Comparison of ENCODE assay signal across 10 cellular contexts in genomic region chr7:34096135-34096775, GRCh38.
A peak's percentile ranks its signal among the peaks of the same experiment; 100 is the strongest.
DNase-seq lines count a peak whose midpoint lies in the region; ATAC-seq and TF ChIP-seq lines count a peak whose summit lies in the region.
"Had no signal": no experiment of that assay in that cellular context is flagged by ENCODE, and none has a peak within 500 bp of the region (broad histone marks: within the 10 kb centered on the region; RNA-seq: fewer than 3 reads in every experiment).

No MANE protein-coding gene starts in this region.

- TF ChIP-seq CTCF in HFF-Myc (IDR thresholded peaks at IDR 0.05; ENCODE audit: low read depth, low read length, missing control alignments) (no peak), astrocyte of the spinal cord (IDR thresholded peaks at IDR 0.05; ENCODE audit: low read depth, low read length) (no peak)

- H3K9me3 ChIP-seq in subcutaneous abdominal adipose tissue (ENCODE audit: control insufficient read depth in 5 of 5, low read length in 5 of 5) = peaks cover 0 to 2% (median 0%) of the 10 kb centered on the region in 5 donors

- H3K4me3 ChIP-seq in HFF-Myc (replicated peaks; ENCODE audit: low read depth, low read length) = no peak overlapping the region
- H3K4me3 ChIP-seq in astrocyte of the spinal cord (ENCODE audit: low read depth, low read length) = no peak overlapping the region
- H3K4me3 ChIP-seq in subcutaneous abdominal adipose tissue (ENCODE audit: low read depth in 1 of 5, low read length in 5 of 5) = no peak overlapping the region

- H3K4me1 ChIP-seq in subcutaneous abdominal adipose tissue (ENCODE audit: control insufficient read depth in 5 of 5, insufficient read depth in 5 of 5, low read length in 5 of 5) = peaks cover 0 to 22% (median 20%) of the 10 kb centered on the region in 5 donors

- H3K27ac ChIP-seq in subcutaneous abdominal adipose tissue (ENCODE audit: low read depth, low read length) = peak overlapping the region; percentile 95

- H3K36me3 ChIP-seq in subcutaneous abdominal adipose tissue (ENCODE audit: control insufficient read depth in 5 of 5, insufficient read depth in 5 of 5, low read length in 5 of 5) = no peaks in the 10 kb centered on the region

- no peak for ATAC-seq in HG02970 (IDR thresholded peaks at IDR 0.05; ENCODE audit: low FRiP score, unreplicated experiment)

- H3K9ac ChIP-seq in subcutaneous abdominal adipose tissue (ENCODE audit: low read length in 5 of 5) = no peak overlapping the region

- in situ Hi-C loops in astrocyte of the spinal cord (cut with HindIII; ENCODE audit: low sequenced_read_pairs) = no loop called here

- DNase-seq in HFF-Myc (ENCODE audit: extremely low read depth, low read depth) (peak; percentile 61), astrocyte of the spinal cord (ENCODE audit: low read depth, low spot score) (peak; percentile 88), hepatic stellate cell (ENCODE audit: low spot score) (peak; percentile 62), HuH-7.5 (ENCODE audit: low spot score) (no peak), NCI-H1930 (lab: John Stamatoyannopoulos, UW) (no peak), NCI-H2227 (lab: John Stamatoyannopoulos, UW; ENCODE audit: unreplicated experiment) (no peak)
- DNase-seq: activated effector memory CD4-positive, alpha-beta T cell treated with anti-CD3 and anti-CD28 coated beads, Interleukin-2, amount 50 U/mL, for 16 hours; SW 1271 had no signal

- no peaks in the 10 kb centered on the region for H3K27me3 ChIP-seq in subcutaneous abdominal adipose tissue (ENCODE audit: control insufficient read depth in 5 of 5, insufficient read depth in 4 of 5, low read length in 5 of 5)

Comparison
In these comparisons a context has a peak if more than half of its experiments do, and no peak if none do; other contexts are left out.
1. DNase-seq: peak in HFF-Myc (single experiment), astrocyte of the spinal cord (single experiment) and hepatic stellate cell (single experiment); none in HuH-7.5 (single experiment), NCI-H1930 (0 of 2) and NCI-H2227 (single experiment).